ENCODE assay signal across 8 cellular contexts in the genomic region with DNA sequence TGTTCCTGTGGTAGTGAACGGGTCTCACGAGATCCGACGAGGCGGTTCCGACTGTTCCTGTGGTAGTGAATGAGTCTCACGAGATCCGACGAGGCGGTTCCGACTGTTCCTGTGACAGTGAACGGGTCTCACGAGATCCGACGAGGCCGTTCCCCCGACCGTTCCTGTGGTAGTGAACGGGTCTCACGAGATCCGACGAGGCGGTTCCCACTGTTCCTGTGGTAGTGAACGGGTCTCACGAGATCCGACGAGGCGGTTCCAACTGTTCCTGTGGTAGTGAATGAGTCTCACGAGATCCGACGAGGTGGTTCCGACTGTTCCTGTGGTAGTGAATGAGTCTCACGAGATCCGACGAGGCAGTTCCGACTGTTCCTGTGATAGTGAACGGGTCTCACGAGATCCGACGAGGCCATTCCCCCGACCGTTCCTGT. TPM values are rescaled to one million over a fixed set of nuclear protein-coding genes. Genes with fewer than 3 reads are reported as not detected.
"Had no signal": no experiment of that assay in that cellular context is flagged by ENCODE, and none has a peak within 500 bp of the region (broad histone marks: within the 10 kb centered on the region; RNA-seq: fewer than 3 reads in every experiment).

No MANE protein-coding gene starts in this region.

RNA-seq across cellular contexts. Expression of a gene that starts 43.0 kb away (rescaled TPM):
- total RNA-seq: endothelial cell of umbilical vein, epithelial cell of proximal tubule, fibroblast of lung, foreskin keratinocyte, lung microvascular endothelial cell, pulmonary artery endothelial cell, smooth muscle cell had no signal
- polyA plus RNA-seq: endothelial cell of umbilical vein; fibroblast of lung; foreskin keratinocyte; naive thymus-derived CD4-positive, alpha-beta T cell; smooth muscle cell had no signal
